2 cellular contexts compared by ENCODE assay signal in the genomic region with DNA sequence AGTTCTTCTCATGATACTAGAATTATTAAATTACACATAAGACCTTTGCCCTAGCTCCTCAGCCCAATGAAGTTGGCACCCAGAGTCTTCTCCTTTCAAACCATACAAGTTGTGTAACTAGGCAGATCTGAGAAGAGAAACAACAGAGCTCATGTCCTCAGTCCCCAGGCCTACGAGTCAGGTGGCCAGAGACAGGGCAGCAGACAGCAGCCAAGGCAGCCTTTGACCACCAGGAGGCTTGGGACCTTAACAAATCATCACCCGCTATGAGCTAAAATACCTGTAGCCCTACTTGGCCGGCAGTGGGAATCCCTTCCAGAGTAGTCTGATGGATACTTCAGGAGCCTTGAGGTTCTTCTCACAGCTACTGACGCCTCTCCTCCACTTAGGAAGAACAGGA.
A peak's percentile ranks its signal among the peaks of the same experiment; 100 is the strongest.
TF ChIP-seq lines count a peak whose summit lies in the region.

No MANE protein-coding gene starts in this region.

TF ChIP-seq in HCT116, 20 proteins besides CTCF, POLR2A, EP300 and RAD21:
- TF ChIP-seq CBX3 (IDR thresholded peaks at IDR 0.05; ENCODE audit: low read depth): no peak
- no peak for TF ChIP-seq POLR2AphosphoS5 (IDR thresholded peaks at IDR 0.05; ENCODE audit: low read depth, low read length)
- TF ChIP-seq SP1 (IDR thresholded peaks at IDR 0.05; ENCODE audit: low read depth): no peak
- TF ChIP-seq ZNF274 (IDR thresholded peaks at IDR 0.05; ENCODE audit: low read depth, low read length): no peak
- TF ChIP-seq CEBPB (IDR thresholded peaks at IDR 0.05; ENCODE audit: low read depth): no peak
- TF ChIP-seq, protein P1, sequence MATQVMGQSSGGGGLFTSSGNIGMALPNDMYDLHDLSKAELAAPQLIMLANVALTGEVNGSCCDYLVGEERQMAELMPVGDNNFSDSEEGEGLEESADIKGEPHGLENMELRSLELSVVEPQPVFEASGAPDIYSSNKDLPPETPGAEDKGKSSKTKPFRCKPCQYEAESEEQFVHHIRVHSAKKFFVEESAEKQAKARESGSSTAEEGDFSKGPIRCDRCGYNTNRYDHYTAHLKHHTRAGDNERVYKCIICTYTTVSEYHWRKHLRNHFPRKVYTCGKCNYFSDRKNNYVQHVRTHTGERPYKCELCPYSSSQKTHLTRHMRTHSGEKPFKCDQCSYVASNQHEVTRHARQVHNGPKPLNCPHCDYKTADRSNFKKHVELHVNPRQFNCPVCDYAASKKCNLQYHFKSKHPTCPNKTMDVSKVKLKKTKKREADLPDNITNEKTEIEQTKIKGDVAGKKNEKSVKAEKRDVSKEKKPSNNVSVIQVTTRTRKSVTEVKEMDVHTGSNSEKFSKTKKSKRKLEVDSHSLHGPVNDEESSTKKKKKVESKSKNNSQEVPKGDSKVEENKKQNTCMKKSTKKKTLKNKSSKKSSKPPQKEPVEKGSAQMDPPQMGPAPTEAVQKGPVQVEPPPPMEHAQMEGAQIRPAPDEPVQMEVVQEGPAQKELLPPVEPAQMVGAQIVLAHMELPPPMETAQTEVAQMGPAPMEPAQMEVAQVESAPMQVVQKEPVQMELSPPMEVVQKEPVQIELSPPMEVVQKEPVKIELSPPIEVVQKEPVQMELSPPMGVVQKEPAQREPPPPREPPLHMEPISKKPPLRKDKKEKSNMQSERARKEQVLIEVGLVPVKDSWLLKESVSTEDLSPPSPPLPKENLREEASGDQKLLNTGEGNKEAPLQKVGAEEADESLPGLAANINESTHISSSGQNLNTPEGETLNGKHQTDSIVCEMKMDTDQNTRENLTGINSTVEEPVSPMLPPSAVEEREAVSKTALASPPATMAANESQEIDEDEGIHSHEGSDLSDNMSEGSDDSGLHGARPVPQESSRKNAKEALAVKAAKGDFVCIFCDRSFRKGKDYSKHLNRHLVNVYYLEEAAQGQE (IDR thresholded peaks at IDR 0.05; ENCODE audit: low read depth): no peak
- no peak for TF ChIP-seq FOSL1 (IDR thresholded peaks at IDR 0.05; ENCODE audit: low read depth)
- no peak for TF ChIP-seq SRF (IDR thresholded peaks at IDR 0.05; ENCODE audit: low read depth)
- TF ChIP-seq EZH2 (IDR thresholded peaks at IDR 0.05): no peak
- TF ChIP-seq, protein P2, sequence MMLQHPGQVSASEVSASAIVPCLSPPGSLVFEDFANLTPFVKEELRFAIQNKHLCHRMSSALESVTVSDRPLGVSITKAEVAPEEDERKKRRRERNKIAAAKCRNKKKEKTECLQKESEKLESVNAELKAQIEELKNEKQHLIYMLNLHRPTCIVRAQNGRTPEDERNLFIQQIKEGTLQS (IDR thresholded peaks at IDR 0.05): no peak
- TF ChIP-seq JUND (IDR thresholded peaks at IDR 0.05): no peak
- TF ChIP-seq ELF1 (IDR thresholded peaks at IDR 0.05; ENCODE audit: borderline replicate concordance, low read depth): no peak

TF ChIP-seq in K562, 482 proteins besides CTCF, POLR2A, EP300 and RAD21:
- TF ChIP-seq, protein P3, sequence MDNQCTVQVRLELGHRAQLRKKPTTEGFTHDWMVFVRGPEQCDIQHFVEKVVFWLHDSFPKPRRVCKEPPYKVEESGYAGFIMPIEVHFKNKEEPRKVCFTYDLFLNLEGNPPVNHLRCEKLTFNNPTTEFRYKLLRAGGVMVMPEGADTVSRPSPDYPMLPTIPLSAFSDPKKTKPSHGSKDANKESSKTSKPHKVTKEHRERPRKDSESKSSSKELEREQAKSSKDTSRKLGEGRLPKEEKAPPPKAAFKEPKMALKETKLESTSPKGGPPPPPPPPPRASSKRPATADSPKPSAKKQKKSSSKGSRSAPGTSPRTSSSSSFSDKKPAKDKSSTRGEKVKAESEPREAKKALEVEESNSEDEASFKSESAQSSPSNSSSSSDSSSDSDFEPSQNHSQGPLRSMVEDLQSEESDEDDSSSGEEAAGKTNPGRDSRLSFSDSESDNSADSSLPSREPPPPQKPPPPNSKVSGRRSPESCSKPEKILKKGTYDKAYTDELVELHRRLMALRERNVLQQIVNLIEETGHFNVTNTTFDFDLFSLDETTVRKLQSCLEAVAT (IDR thresholded peaks at IDR 0.05): no peak
- TF ChIP-seq, protein P4, sequence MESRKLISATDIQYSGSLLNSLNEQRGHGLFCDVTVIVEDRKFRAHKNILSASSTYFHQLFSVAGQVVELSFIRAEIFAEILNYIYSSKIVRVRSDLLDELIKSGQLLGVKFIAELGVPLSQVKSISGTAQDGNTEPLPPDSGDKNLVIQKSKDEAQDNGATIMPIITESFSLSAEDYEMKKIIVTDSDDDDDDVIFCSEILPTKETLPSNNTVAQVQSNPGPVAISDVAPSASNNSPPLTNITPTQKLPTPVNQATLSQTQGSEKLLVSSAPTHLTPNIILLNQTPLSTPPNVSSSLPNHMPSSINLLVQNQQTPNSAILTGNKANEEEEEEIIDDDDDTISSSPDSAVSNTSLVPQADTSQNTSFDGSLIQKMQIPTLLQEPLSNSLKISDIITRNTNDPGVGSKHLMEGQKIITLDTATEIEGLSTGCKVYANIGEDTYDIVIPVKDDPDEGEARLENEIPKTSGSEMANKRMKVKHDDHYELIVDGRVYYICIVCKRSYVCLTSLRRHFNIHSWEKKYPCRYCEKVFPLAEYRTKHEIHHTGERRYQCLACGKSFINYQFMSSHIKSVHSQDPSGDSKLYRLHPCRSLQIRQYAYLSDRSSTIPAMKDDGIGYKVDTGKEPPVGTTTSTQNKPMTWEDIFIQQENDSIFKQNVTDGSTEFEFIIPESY (CRISPR knock-in tag; IDR thresholded peaks at IDR 0.05): 0 out of 2 replicates have a peak, but pooled peaks have one; percentile 12
- no peak for TF ChIP-seq ZNF561 (CRISPR knock-in tag; conservative IDR thresholded peaks at IDR 0.05)
TF ChIP-seq in K562: peak in this region for 1.
